ENCODE assay signal across 17 cellular contexts in the genomic region with DNA sequence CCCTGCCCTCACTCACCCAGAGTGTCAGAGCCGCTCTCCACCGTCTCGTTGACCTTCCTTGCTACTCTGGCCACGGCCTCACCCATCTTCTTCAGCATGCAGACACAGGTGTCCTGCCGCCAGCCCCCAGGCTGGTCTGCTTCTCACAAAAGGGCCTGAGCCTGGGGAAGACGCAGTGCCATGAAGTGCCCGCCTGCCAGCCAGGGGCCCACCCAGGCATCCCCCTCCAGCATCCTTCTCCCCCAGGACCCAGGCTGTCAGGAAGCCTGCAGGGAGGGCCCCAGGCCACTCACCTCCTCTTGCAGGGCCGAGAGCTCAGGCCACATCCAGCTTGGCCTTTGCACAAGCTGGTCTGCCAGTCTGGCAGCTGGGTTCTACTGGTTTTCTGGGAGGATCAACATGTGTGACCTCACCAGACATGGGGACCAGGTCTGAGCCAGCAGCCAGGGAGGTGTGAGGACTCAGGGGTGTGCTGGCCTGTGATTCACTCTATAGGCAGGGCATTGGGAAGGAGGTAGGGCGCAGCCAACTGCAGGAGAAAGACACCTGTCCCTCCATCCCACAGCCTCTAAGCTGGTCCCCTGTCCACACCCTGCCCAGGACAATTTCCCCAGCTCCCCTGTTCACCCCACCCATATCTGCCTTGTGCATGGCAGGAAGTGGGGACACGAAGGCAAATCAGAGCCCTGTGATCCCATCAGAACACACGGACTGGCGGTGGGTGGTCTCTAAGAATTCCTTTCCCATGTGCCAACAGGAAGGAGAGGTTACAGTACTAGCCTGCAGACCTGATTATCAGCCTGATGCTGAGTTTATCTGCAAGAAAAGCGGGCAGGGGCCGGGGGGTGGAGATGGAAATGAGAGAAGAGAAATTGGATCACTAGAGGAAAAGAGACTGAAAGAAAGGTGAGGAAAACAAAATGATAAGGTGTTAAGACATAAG. TPM values are rescaled to one million over a fixed set of nuclear protein-coding genes. Genes with fewer than 3 reads are reported as not detected.
DNase-seq lines count a peak whose midpoint lies in the region; ATAC-seq, FAIRE-seq and TF ChIP-seq lines count a peak whose summit lies in the region.
"Had no signal": no experiment of that assay in that cellular context is flagged by ENCODE, and none has a peak within 500 bp of the region (broad histone marks: within the 10 kb centered on the region; RNA-seq: fewer than 3 reads in every experiment).

No MANE protein-coding gene starts in this region.

- peaks cover 6% of the 10 kb centered on the region for H3K79me2 ChIP-seq in GM12878 (ENCODE audit: control insufficient read depth, insufficient read depth, low read length)

- no peaks in the 10 kb centered on the region for H3K27me3 Mint-ChIP-seq in activated CD8-positive, alpha-beta T cell treated with anti-CD3 and anti-CD28 coated beads, Interleukin-2, amount 10 ng/mL, durations not matched to agents 7 days and 5 days (ENCODE audit: low read depth)
- H3K27me3 Mint-ChIP-seq: activated CD4-positive, alpha-beta memory T cell treated with anti-CD3 and anti-CD28 coated beads, Interleukin-2, amount 10 ng/mL, durations not matched to agents 7 days and 5 days had no signal

- no peaks in the 10 kb centered on the region for H3K9me3 Mint-ChIP-seq in activated CD8-positive, alpha-beta T cell treated with anti-CD3 and anti-CD28 coated beads, Interleukin-2, amount 10 ng/mL, durations not matched to agents 7 days and 5 days (ENCODE audit: insufficient read depth)

- peak overlapping the region; percentile 71 for H2BK5ac ChIP-seq in IMR-90 (ENCODE audit: low read depth, low read length, poor library complexity, severe bottlenecking)
- H2BK5ac ChIP-seq in mesenchymal stem cell (ENCODE audit: low read depth, low read length, poor library complexity, severe bottlenecking): no peak overlapping the region

- BruUV-seq in IMR-90 (replicated peaks; lab: Mats Ljungman, UMichigan) (no TSS peak), GM12878 (replicated peaks; lab: Mats Ljungman, UMichigan) (no TSS peak)

- no peak overlapping the region for H3K4me3 Mint-ChIP-seq in activated CD8-positive, alpha-beta T cell treated with anti-CD3 and anti-CD28 coated beads, Interleukin-2, amount 10 ng/mL, durations not matched to agents 7 days and 5 days
- H3K4me3 Mint-ChIP-seq: activated CD4-positive, alpha-beta memory T cell treated with anti-CD3 and anti-CD28 coated beads, Interleukin-2, amount 10 ng/mL, durations not matched to agents 7 days and 5 days had no signal

- peak overlapping the region; percentile 44 for H2AK9ac ChIP-seq in IMR-90 (replicated peaks; ENCODE audit: low read depth, low read length, poor library complexity)

- TF ChIP-seq POLR2A in IMR-90 (IDR thresholded peaks at IDR 0.05; ENCODE audit: low read depth, low read length) (no peak), GM12878 (IDR thresholded peaks at IDR 0.05; ENCODE audit: low read depth, low read length) (no peak), tibial nerve (IDR thresholded peaks at IDR 0.05) (no peak)

- POLR2A ChIA-PET in AG04450 (lab: Yijun Ruan, JAX) (interaction anchor here (1.2 to 2.5 kb wide), 2 partner anchors 28 to 184 kb away, joined by 5 to 6 read pairs; a partner anchor contains a TSS), IMR-90 (lab: Charles Lee; ENCODE audit: unreplicated experiment) (no interaction called here), GM12878 (lab: Charles Lee) (no interaction called here)
- POLR2A ChIA-PET in activated CD8-positive, alpha-beta T cell treated with anti-CD3 and anti-CD28 coated beads, Interleukin-2, amount 10 ng/mL, durations not matched to agents 7 days and 5 days (lab: Charles Lee): interaction anchor here (0.8 kb wide), 1 partner anchor 154 kb away, joined by 3 read pairs; no protein-coding TSS in a partner anchor

- no peak for TF ChIP-seq RAD21 in IMR-90 (IDR thresholded peaks at IDR 0.05; ENCODE audit: low read length)
- TF ChIP-seq RAD21 in GM12878 (IDR thresholded peaks at IDR 0.05; ENCODE audit: insufficient read depth, low read depth, low read length): no peak

- intact Hi-C loops in IMR-90 (cut with micrococcal nuclease): no loop called here
- intact Hi-C loops in GM12878 (cut with micrococcal nuclease; ENCODE audit: unreplicated experiment): no loop called here
- intact Hi-C loops in right cardiac atrium (cut with DNase I): no loop called here

- H3K36me3 ChIP-seq in IMR-90 (ENCODE audit: control insufficient read depth, insufficient read depth, low read length): no peaks in the 10 kb centered on the region
- H3K36me3 ChIP-seq in GM12878 (ENCODE audit: control insufficient read depth in 2 of 2, insufficient read depth in 2 of 2, low read length in 1 of 2): no peaks in the 10 kb centered on the region; a peak in 3 of 4 replicates
- peaks cover 0 to 6% of the 10 kb centered on the region in 2 experiments for H3K36me3 ChIP-seq in mesenchymal stem cell (ENCODE audit: control insufficient read depth in 1 of 2, insufficient read depth in 2 of 2, low read depth in 1 of 2, low read length in 2 of 2)
- peaks cover 0 to 20% (median 0%) of the 10 kb centered on the region in 3 donors for H3K36me3 ChIP-seq in tibial nerve
- H3K36me3 ChIP-seq: pancreas had no signal

- H3K9ac ChIP-seq in IMR-90 (ENCODE audit: low read depth, low read length) (no peak overlapping the region), GM12878 (ENCODE audit: control insufficient read depth, insufficient read depth, low read length) (no peak overlapping the region), mesenchymal stem cell (ENCODE audit: low read length) (no peak overlapping the region)

- H4K8ac ChIP-seq in IMR-90 (ENCODE audit: low read depth in 2 of 2, low read length in 2 of 2) (peak overlapping the region; percentile 14 to 71; a peak in 2 of 4 replicates), mesenchymal stem cell (ENCODE audit: low read length) (peak overlapping the region; percentile 76)

- in situ Hi-C loops in IMR-90 (cut with MboI; ENCODE audit: low sequenced_read_pairs): no loop called here
- in situ Hi-C loops in GM12878 (cut with MboI): no loop called here

- WGBS in IMR-90 (ENCODE audit: extremely low coverage in 2 of 2, insufficient read length in 1 of 2), 2 experiments: 77% methylated on average over 7 of the region's 14 CpGs; no CpG with 5 or more reads in 1 of the 2 experiments
- WGBS in GM12878 (ENCODE audit: insufficient coverage, insufficient replicate concordance, low lambda C conversion rate, missing lambda C conversion rate): 88% methylated on average over 14 of the region's 14 CpGs
- WGBS in mesenchymal stem cell: 37% methylated on average over 14 of the region's 14 CpGs
- WGBS in tibial nerve, 2 donors: 88 to 89% methylated on average over 11 to 13 of the region's 14 CpGs
- 87% methylated on average over 14 of the region's 14 CpGs for WGBS in right cardiac atrium

- H3K4ac ChIP-seq in IMR-90 (ENCODE audit: low read depth, low read length) (peak overlapping the region; percentile 98), mesenchymal stem cell (ENCODE audit: low read depth in 1 of 2, low read length in 2 of 2) (peak overlapping the region; percentile 6 to 20)

- no peak overlapping the region for H4K5ac ChIP-seq in IMR-90 (ENCODE audit: low read depth, low read length)

- peak overlapping the region; percentile 98 for H2BK20ac ChIP-seq in IMR-90 (ENCODE audit: low read depth, low read length)

- peaks cover 17% of the 10 kb centered on the region for H3K36me3 Mint-ChIP-seq in activated CD8-positive, alpha-beta T cell treated with anti-CD3 and anti-CD28 coated beads, Interleukin-2, amount 10 ng/mL, durations not matched to agents 7 days and 5 days (ENCODE audit: low read depth)

- peak overlapping the region; percentile 69 for H3K18ac ChIP-seq in IMR-90 (ENCODE audit: low read depth, low read length)
- peak overlapping the region; percentile 12 to 60 for H3K18ac ChIP-seq in mesenchymal stem cell (ENCODE audit: low read depth in 1 of 2, low read length in 2 of 2)

- DNase-seq in AG04450 (ENCODE audit: low read depth, low spot score) (no peak), IMR-90 (no peak), GM12878 (ENCODE audit: low read depth, low spot score) (no peak), mesenchymal stem cell (peak; percentile 54), tibial nerve (ENCODE audit: low spot score in 2 of 2) (no peak), right cardiac atrium (no peak)
- no peak for DNase-seq in activated CD8-positive, alpha-beta T cell treated with anti-CD3 and anti-CD28 coated beads, Interleukin-2, amount 10 ng/mL, durations not matched to agents 7 days and 5 days
- DNase-seq: activated CD4-positive, alpha-beta memory T cell treated with anti-CD3 and anti-CD28 coated beads, Interleukin-2, amount 10 ng/mL, durations not matched to agents 7 days and 5 days; DMS153; NCI-H2029 treated with DMSO at 0.1 percent for 48 hours; NCI-H774; pancreas; SIG-M5 had no signal

- no peak for TF ChIP-seq CTCF in AG04450 (IDR thresholded peaks at IDR 0.05; ENCODE audit: low read depth, low read length)
- TF ChIP-seq CTCF in IMR-90 (conservative IDR thresholded peaks at IDR 0.05; ENCODE audit: low read depth, low read length): no peak
- no peak for TF ChIP-seq CTCF in GM12878 (IDR thresholded peaks at IDR 0.05 in 2 of 3, conservative IDR thresholded peaks at IDR 0.05 in 1 of 3; ENCODE audit: control insufficient read depth in 2 of 3, extremely low read depth in 1 of 3, insufficient read depth in 1 of 3, low read depth in 3 of 3, low read length in 3 of 3)
- TF ChIP-seq CTCF in tibial nerve (IDR thresholded peaks at IDR 0.05): no peak

- SMC1A ChIA-PET in GM12878 (lab: Charles Lee; ENCODE audit: uncharacterized antibody, unreplicated experiment): interaction anchor here (1.9 kb wide), 1 partner anchor 12 kb away, joined by 6 read pairs; no protein-coding TSS in a partner anchor

- H4K20me1 ChIP-seq in IMR-90 (ENCODE audit: insufficient read depth, low read length) (peaks cover 3% of the 10 kb centered on the region; the same call in 1 of the 2 replicates), GM12878 (ENCODE audit: control insufficient read depth, insufficient read depth) (no peaks in the 10 kb centered on the region)

- H3K23ac ChIP-seq in IMR-90 (ENCODE audit: low read depth, low read length) (peak overlapping the region; percentile 48; the same call in 1 of the 2 replicates), mesenchymal stem cell (ENCODE audit: low read length in 2 of 2) (no peak overlapping the region)

- H4K91ac ChIP-seq in IMR-90 (ENCODE audit: insufficient read depth, low read depth, low read length) (peak overlapping the region; percentile 73), mesenchymal stem cell (ENCODE audit: low read length) (peak overlapping the region; percentile 79)

- no peak overlapping the region for H3K27ac Mint-ChIP-seq in activated CD8-positive, alpha-beta T cell treated with anti-CD3 and anti-CD28 coated beads, Interleukin-2, amount 10 ng/mL, durations not matched to agents 7 days and 5 days
- H3K27ac Mint-ChIP-seq: activated CD4-positive, alpha-beta memory T cell treated with anti-CD3 and anti-CD28 coated beads, Interleukin-2, amount 10 ng/mL, durations not matched to agents 7 days and 5 days had no signal

- FAIRE-seq in GM12878 (lab: Jason Lieb, UNC): no peak
- FAIRE-seq: frontal cortex, K562, pancreas, TTC549 had no signal

- H3K4me1 ChIP-seq in IMR-90 (ENCODE audit: control insufficient read depth, insufficient read depth, low read length) (peaks cover 20% of the 10 kb centered on the region), GM12878 (ENCODE audit: control insufficient read depth, insufficient read depth, low read length) (peaks cover 9% of the 10 kb centered on the region), mesenchymal stem cell (ENCODE audit: control insufficient read depth, insufficient read depth, low read depth, low read length) (peaks cover 33% of the 10 kb centered on the region), tibial nerve (peaks cover 0 to 10% (median 3%) of the 10 kb centered on the region in 4 donors), right cardiac atrium (ENCODE audit: control insufficient read depth, insufficient read depth, low read length) (no peaks in the 10 kb centered on the region)
- H3K4me1 ChIP-seq: pancreas had no signal

- H3K27ac ChIP-seq in AG04450 (ENCODE audit: low read depth, low read length) (peak overlapping the region; percentile 91), IMR-90 (ENCODE audit: insufficient read depth, low read length) (no peak overlapping the region), GM12878 (ENCODE audit: control insufficient read depth, insufficient read depth) (no peak overlapping the region), mesenchymal stem cell (ENCODE audit: low read length, poor library complexity, severe bottlenecking) (peak overlapping the region; percentile 87), tibial nerve (no peak overlapping the region), right cardiac atrium (ENCODE audit: low read length) (no peak overlapping the region)

- H2BK15ac ChIP-seq in IMR-90 (ENCODE audit: low read depth, low read length): peak overlapping the region; percentile 88; the same call in 2 of the 3 replicates
- peak overlapping the region; percentile 38 for H2BK15ac ChIP-seq in mesenchymal stem cell (ENCODE audit: low read depth, poor library complexity, severe bottlenecking)

- CTCF ChIA-PET in AG04450 (lab: Charles Lee): interaction anchor here (1.4 to 3.3 kb wide), 2 partner anchors 12 to 261 kb away, joined by 4 to 16 read pairs; no protein-coding TSS in a partner anchor
- CTCF ChIA-PET in IMR-90 (lab: Yijun Ruan, JAX): no interaction called here
- CTCF ChIA-PET in GM12878 (lab: Yijun Ruan, JAX): interaction anchor here (0.6 to 3.2 kb wide), 5 partner anchors 12 to 379 kb away, joined by 3 to 11 read pairs (median 5); a partner anchor contains a TSS
- CTCF ChIA-PET in activated CD8-positive, alpha-beta T cell treated with anti-CD3 and anti-CD28 coated beads, Interleukin-2, amount 10 ng/mL, durations not matched to agents 7 days and 5 days (lab: Charles Lee): interaction anchor here (0.6 to 5.5 kb wide), 4 partner anchors 12 to 104 kb away, joined by 3 to 31 read pairs (median 4); no protein-coding TSS in a partner anchor

- RAD21 ChIA-PET in GM12878 (lab: Charles Lee; ENCODE audit: unreplicated experiment): no interaction called here

- H3K9me3 ChIP-seq in AG04450 (ENCODE audit: control insufficient read depth, insufficient read depth, low read length) (peaks cover 6% of the 10 kb centered on the region), IMR-90 (ENCODE audit: control insufficient read depth, insufficient read depth, low read length) (peaks cover 2% of the 10 kb centered on the region; the same call in 1 of the 2 replicates), GM12878 (replicated peaks; ENCODE audit: control insufficient read depth, insufficient read depth, low read length) (no peaks in the 10 kb centered on the region), mesenchymal stem cell (ENCODE audit: control insufficient read depth, low read length) (peaks cover 8% of the 10 kb centered on the region), tibial nerve (peaks cover 0 to 8% (median 0%) of the 10 kb centered on the region in 4 donors), right cardiac atrium (ENCODE audit: control insufficient read depth, low read length) (no peaks in the 10 kb centered on the region)
- H3K9me3 ChIP-seq: pancreas had no signal

- H3K27me3 ChIP-seq in AG04450 (ENCODE audit: control insufficient read depth, insufficient read depth, low read length) (peaks cover 7% of the 10 kb centered on the region), IMR-90 (ENCODE audit: control insufficient read depth, insufficient read depth, low read length) (no peaks in the 10 kb centered on the region), GM12878 (replicated peaks in 1 of 2; ENCODE audit: control insufficient read depth in 2 of 2, insufficient read depth in 2 of 2, low read length in 1 of 2) (no peaks in the 10 kb centered on the region), mesenchymal stem cell (ENCODE audit: control insufficient read depth in 1 of 2, insufficient read depth in 1 of 2, low read length in 2 of 2) (peaks cover 0 to 4% of the 10 kb centered on the region in 2 experiments), tibial nerve (no peaks in the 10 kb centered on the region), right cardiac atrium (ENCODE audit: control insufficient read depth, insufficient read depth) (no peaks in the 10 kb centered on the region)
- H3K27me3 ChIP-seq: pancreas had no signal

- no peak for ATAC-seq in IMR-90 (ENCODE audit: low read depth)
- ATAC-seq in GM12878: no peak
- no peak for ATAC-seq in activated CD8-positive, alpha-beta T cell treated with anti-CD3 and anti-CD28 coated beads, Interleukin-2, amount 10 ng/mL, durations not matched to agents 7 days and 5 days
- no peak for ATAC-seq in right cardiac atrium
- no peak for ATAC-seq in HG03196 (IDR thresholded peaks at IDR 0.05; ENCODE audit: unreplicated experiment)
- ATAC-seq: K562, pancreas had no signal

- H2BK12ac ChIP-seq in mesenchymal stem cell (ENCODE audit: low read length in 2 of 2): peak overlapping the region; percentile 6 to 61

- H2BK120ac ChIP-seq in IMR-90 (ENCODE audit: low read depth, low read length): peak overlapping the region; percentile 99
- peak overlapping the region; percentile 91 for H2BK120ac ChIP-seq in mesenchymal stem cell (ENCODE audit: low read depth, low read length)

- peak overlapping the region; percentile 97 for H3K14ac ChIP-seq in IMR-90 (replicated peaks; ENCODE audit: low read depth, low read length)
- no peak overlapping the region for H3K14ac ChIP-seq in mesenchymal stem cell (ENCODE audit: low read length in 2 of 2)

- H2AFZ ChIP-seq in IMR-90 (replicated peaks; ENCODE audit: low read length, poor library complexity) (peak overlapping the region; percentile 61), GM12878 (ENCODE audit: control insufficient read depth, low read depth, low read length) (no peak overlapping the region), mesenchymal stem cell (ENCODE audit: low read depth, low read length) (no peak overlapping the region)

- peaks cover 0 to 29% of the 10 kb centered on the region in 2 experiments; a peak in 2 of 4 replicates for H3K79me1 ChIP-seq in IMR-90 (ENCODE audit: low read depth in 1 of 2, low read length in 2 of 2)
- H3K79me1 ChIP-seq in mesenchymal stem cell (replicated peaks; ENCODE audit: low read length, poor library complexity, severe bottlenecking): peaks cover 19% of the 10 kb centered on the region

- H3K56ac ChIP-seq in IMR-90 (ENCODE audit: extremely low read depth, insufficient read depth, low read length): no peak overlapping the region

- H3K4me2 ChIP-seq in IMR-90 (ENCODE audit: low read depth, low read length) (no peak overlapping the region), GM12878 (ENCODE audit: control insufficient read depth, insufficient read depth) (no peak overlapping the region), mesenchymal stem cell (ENCODE audit: low read length, poor library complexity, severe bottlenecking) (no peak overlapping the region)

- peaks cover 27% of the 10 kb centered on the region for H3K9me1 ChIP-seq in IMR-90 (ENCODE audit: insufficient read depth, low read length)

- TF ChIP-seq EP300 in GM12878 (IDR thresholded peaks at IDR 0.05; ENCODE audit: borderline replicate concordance in 1 of 2, control insufficient read depth in 1 of 2, low read depth in 2 of 2, low read length in 2 of 2): no peak
- no peak for TF ChIP-seq EP300 in tibial nerve (IDR thresholded peaks at IDR 0.05)

- H3K4me1 Mint-ChIP-seq in activated CD8-positive, alpha-beta T cell treated with anti-CD3 and anti-CD28 coated beads, Interleukin-2, amount 10 ng/mL, durations not matched to agents 7 days and 5 days (ENCODE audit: low read depth): peaks cover 13% of the 10 kb centered on the region

- dilution Hi-C loops in IMR-90 (cut with HindIII; ENCODE audit: low sequenced_read_pairs, unreplicated experiment): no loop called here

- peak overlapping the region; percentile 97 for H2AK5ac ChIP-seq in IMR-90 (ENCODE audit: low read depth, low read length)
- peak overlapping the region; percentile 54 for H2AK5ac ChIP-seq in mesenchymal stem cell (ENCODE audit: low read length, severe bottlenecking)

- H3K4me3 ChIP-seq in AG04450 (ENCODE audit: low read depth, low read length) (no peak overlapping the region), IMR-90 (ENCODE audit: insufficient read depth, low read depth, low read length) (no peak overlapping the region), GM12878 (no peak overlapping the region), mesenchymal stem cell (ENCODE audit: insufficient read depth in 1 of 2, low read depth in 1 of 2, low read length in 2 of 2) (no peak overlapping the region), tibial nerve (no peak overlapping the region), right cardiac atrium (ENCODE audit: low read length) (no peak overlapping the region)
- H3K4me3 ChIP-seq: K562, pancreas had no signal

RNA-seq across cellular contexts. Expression of a gene that starts 5.7 kb away (rescaled TPM):
- polyA plus RNA-seq in AG04450 (2011; rRNA removed): 12.3 and 13.8 TPM in 2 replicates
- polyA minus RNA-seq in AG04450 (2011; rRNA and poly(A)+ RNA removed): 6.6 and 13.3 TPM in 2 replicates
- 6.9 and 9.5 TPM in 2 replicates for total RNA-seq in IMR-90 (2012; rRNA removed)
- polyA plus RNA-seq in IMR-90 (2012; rRNA removed): 11.5 and 12.4 TPM in 2 replicates
- polyA plus RNA-seq in IMR-90 (2012; cell fraction: cytosol; rRNA removed): 8.1 and 15.0 TPM in 2 replicates
- polyA plus RNA-seq in IMR-90 (2012; cell fraction: nucleus; rRNA removed; ENCODE audit: low replicate concordance): 9.0 and 12.6 TPM in 2 replicates
- total RNA-seq in GM12878 (2013; cell fraction: nucleolus; rRNA removed): 15.6 and 22.4 TPM in 2 replicates
- 19.4 and 24.5 TPM in 2 replicates for total RNA-seq in GM12878 (2014; rRNA removed)
- total RNA-seq in GM12878 (2014; rRNA removed; fragmentation: Illumina TruSeq; extraction: Trizol): 10.0 and 10.2 TPM in 2 replicates
- 25.9 and 27.6 TPM in 2 replicates for total RNA-seq in GM12878 (2021)
- 6.0 TPM for polyA plus RNA-seq in GM12878 (2011; ENCODE audit: low read depth)
- polyA plus RNA-seq in GM12878 (2011; rRNA removed): 14.9 and 28.0 TPM in 2 replicates
- 44.5 and 50.8 TPM in 2 replicates for polyA plus RNA-seq in GM12878 (2011; cell fraction: cytosol; rRNA removed)
- polyA plus RNA-seq in GM12878 (2011; cell fraction: nucleus; rRNA removed): 34.0 and 36.2 TPM in 2 replicates
- polyA plus RNA-seq in GM12878 (2012): 8.8 and 11.6 TPM in 2 replicates
- polyA plus RNA-seq in GM12878 (2014; fragmentation: Illumina TruSeq; extraction: Trizol): 13.5 and 21.5 TPM in 2 replicates
- polyA plus RNA-seq in GM12878 (2014; fragmentation: Nextera tagmentation; extraction: Ambion mirVana): 1 to 10 TPM; 3.5 to 6.9 TPM
- polyA plus RNA-seq in GM12878 (2014; rRNA removed): 23.2 and 24.4 TPM in 2 replicates
- 10 to 100 TPM; 13.3 to 15.7 TPM for polyA plus RNA-seq in GM12878 (2016; fragmentation: Nextera tagmentation; extraction: Ambion mirVana)
- 24.5 and 25.4 TPM in 2 replicates for polyA minus RNA-seq in GM12878 (2011; rRNA and poly(A)+ RNA removed)
- polyA minus RNA-seq in GM12878 (2011; cell fraction: cytosol; rRNA and poly(A)+ RNA removed): 5.6 and 6.5 TPM in 2 replicates
- 6.8 and 9.7 TPM in 2 replicates for polyA minus RNA-seq in GM12878 (2011; cell fraction: nucleus; rRNA and poly(A)+ RNA removed)
- polyA plus RNA-seq in mesenchymal stem cell (2013, experiment 1 of 2): 15.0 TPM
- polyA plus RNA-seq in mesenchymal stem cell (2013, experiment 2 of 2): 16.2 TPM
- 10 to 100 TPM; 19.5 to 21.4 TPM for total RNA-seq in activated CD8-positive, alpha-beta T cell treated with anti-CD3 and anti-CD28 coated beads, Interleukin-2, amount 10 ng/mL, durations not matched to agents 7 days and 5 days
- total RNA-seq in tibial nerve: 10 to 100 TPM in 1 of 4 donors, 1 to 10 TPM in 3; 4.4 to 11.1 (median 8.6) TPM
- 10 to 100 TPM; 17.7 to 46.4 (median 37.0) TPM for total RNA-seq in right cardiac atrium
- polyA plus RNA-seq in right cardiac atrium: 33.4 TPM

RNA-seq across cellular contexts. Expression of a gene that starts 27.2 kb away (rescaled TPM):
- polyA plus RNA-seq in AG04450 (2011; rRNA removed): 27.3 and 31.2 TPM in 2 replicates
- 33.4 and 44.4 TPM in 2 replicates for polyA minus RNA-seq in AG04450 (2011; rRNA and poly(A)+ RNA removed)
- total RNA-seq in IMR-90 (2012; rRNA removed): 15.6 and 20.8 TPM in 2 replicates
- polyA plus RNA-seq in IMR-90 (2012; rRNA removed): 10.4 and 13.7 TPM in 2 replicates
- 3.8 and 5.4 TPM in 2 replicates for polyA plus RNA-seq in IMR-90 (2012; cell fraction: cytosol; rRNA removed)
- polyA plus RNA-seq in IMR-90 (2012; cell fraction: nucleus; rRNA removed; ENCODE audit: low replicate concordance): 2.9 and 17.2 TPM in 2 replicates
- total RNA-seq in GM12878 (2013; cell fraction: nucleolus; rRNA removed): 8.3 and 9.5 TPM in 2 replicates
- total RNA-seq in GM12878 (2014; rRNA removed): 23.2 and 25.4 TPM in 2 replicates
- total RNA-seq in GM12878 (2014; rRNA removed; fragmentation: Illumina TruSeq; extraction: Trizol): 32.2 and 32.9 TPM in 2 replicates
- total RNA-seq in GM12878 (2021): 48.5 TPM in 2 replicates
- 22.0 TPM for polyA plus RNA-seq in GM12878 (2011; ENCODE audit: low read depth)
- 25.7 and 29.4 TPM in 2 replicates for polyA plus RNA-seq in GM12878 (2011; rRNA removed)
- polyA plus RNA-seq in GM12878 (2011; cell fraction: cytosol; rRNA removed): 19.5 and 28.3 TPM in 2 replicates
- 9.4 and 11.6 TPM in 2 replicates for polyA plus RNA-seq in GM12878 (2011; cell fraction: nucleus; rRNA removed)
- polyA plus RNA-seq in GM12878 (2012): 25.3 and 27.3 TPM in 2 replicates
- polyA plus RNA-seq in GM12878 (2014; fragmentation: Illumina TruSeq; extraction: Trizol): 51.3 and 64.0 TPM in 2 replicates
- polyA plus RNA-seq in GM12878 (2014; fragmentation: Nextera tagmentation; extraction: Ambion mirVana): 10 to 100 TPM; 14.4 to 20.4 TPM
- polyA plus RNA-seq in GM12878 (2014; rRNA removed): 23.1 and 24.0 TPM in 2 replicates
- polyA plus RNA-seq in GM12878 (2016; fragmentation: Nextera tagmentation; extraction: Ambion mirVana): 10 to 100 TPM; 34.4 to 35.8 TPM
- 33.9 and 34.3 TPM in 2 replicates for polyA minus RNA-seq in GM12878 (2011; rRNA and poly(A)+ RNA removed)
- polyA minus RNA-seq in GM12878 (2011; cell fraction: cytosol; rRNA and poly(A)+ RNA removed): 17.0 and 23.4 TPM in 2 replicates
- polyA minus RNA-seq in GM12878 (2011; cell fraction: nucleus; rRNA and poly(A)+ RNA removed): 4.8 and 7.5 TPM in 2 replicates
- polyA plus RNA-seq in mesenchymal stem cell (2013, experiment 1 of 2): 48.3 TPM
- 48.7 TPM for polyA plus RNA-seq in mesenchymal stem cell (2013, experiment 2 of 2)
- 10 to 100 TPM; 58.7 to 60.8 TPM for total RNA-seq in activated CD8-positive, alpha-beta T cell treated with anti-CD3 and anti-CD28 coated beads, Interleukin-2, amount 10 ng/mL, durations not matched to agents 7 days and 5 days
- 10 to 100 TPM; 68.4 to 87.9 (median 77.2) TPM for total RNA-seq in tibial nerve
- total RNA-seq in right cardiac atrium: 10 to 100 TPM; 69.7 to 91.1 (median 78.0) TPM
- polyA plus RNA-seq in right cardiac atrium: 29.6 TPM

Comparison
In these comparisons a context has a peak if more than half of its experiments do, and no peak if none do; other contexts are left out.
1. H3K27ac ChIP-seq: peak in AG04450 (single experiment) and mesenchymal stem cell (single experiment); none in IMR-90 (single experiment), GM12878 (single experiment), tibial nerve (0 of 4) and right cardiac atrium (single experiment).
2. POLR2A ChIA-PET loops: an anchor here in AG04450 (1.2 to 2.5 kb wide) and activated CD8-positive, alpha-beta T cell treated with anti-CD3 and anti-CD28 coated beads, Interleukin-2, amount 10 ng/mL, durations not matched to agents 7 days and 5 days (0.8 kb wide); none called in IMR-90 and GM12878.